17 cellular contexts compared by ENCODE assay signal in the genomic region with DNA sequence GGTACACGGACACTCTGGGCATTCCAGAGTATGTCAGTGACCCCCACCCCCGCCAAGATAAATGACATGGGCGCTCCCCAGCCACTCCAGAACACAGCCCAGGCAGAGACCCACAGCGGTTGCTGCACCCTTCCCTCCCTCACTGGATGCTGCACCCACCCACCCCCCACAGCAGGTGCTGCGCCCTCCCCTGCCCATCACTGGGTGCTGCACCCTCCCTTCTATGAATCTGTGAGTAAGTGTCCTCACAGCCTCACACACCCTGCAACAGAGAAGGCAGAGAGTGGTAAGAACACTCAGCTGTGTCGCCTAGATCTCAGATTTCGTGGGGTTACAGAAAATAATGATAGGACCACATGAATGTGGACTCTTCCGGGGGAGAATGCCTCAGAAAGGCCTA.
"Had no signal": no experiment of that assay in that cellular context is flagged by ENCODE, and none has a peak within 500 bp of the region (broad histone marks: within the 10 kb centered on the region; RNA-seq: fewer than 3 reads in every experiment).

No MANE protein-coding gene starts in this region.

- H3K9me3 Mint-ChIP-seq: nephron had no signal

- ATAC-seq: left colon; psoas muscle; stimulated activated naive B cell treated with anti-CD40 and anti-IgM and Interleukin-4, amounts not matched to agents 10 μg/mL and 1 μg/mL and 100 μg/mL, for 72 hours had no signal

- DNase-seq: effector memory CD4-positive, alpha-beta T cell; esophagus squamous epithelium; foreskin fibroblast; heart left ventricle; hippocampal formation; left colon; mesendoderm; naive B cell; psoas muscle; retina; right lobe of liver; stimulated activated CD4-positive, alpha-beta T cell treated with anti-CD3 and anti-CD28 coated beads, Interleukin-4, amount 100 ng/mL, for 24 hours; stimulated activated naive B cell treated with anti-CD40 and anti-IgM and Interleukin-4, amounts not matched to agents 10 μg/mL and 1 μg/mL and 100 μg/mL, for 72 hours; trophoblast cell had no signal

- H3K27ac Mint-ChIP-seq: nephron; stimulated activated naive B cell treated with anti-CD40 and anti-IgM and Interleukin-4, amounts not matched to agents 10 μg/mL and 1 μg/mL and 100 μg/mL, for 72 hours had no signal

- H3K4me3 ChIP-seq: esophagus squamous epithelium, heart left ventricle, psoas muscle, right lobe of liver had no signal

- H3K27me3 ChIP-seq: esophagus squamous epithelium, heart left ventricle, right lobe of liver had no signal

- H3K4me1 ChIP-seq: right lobe of liver had no signal

- H3K4me1 Mint-ChIP-seq: nephron had no signal

- H3K4me3 Mint-ChIP-seq: naive B cell; nephron; stimulated activated naive B cell treated with anti-CD40 and anti-IgM and Interleukin-4, amounts not matched to agents 10 μg/mL and 1 μg/mL and 100 μg/mL, for 72 hours had no signal

- H3K27ac ChIP-seq: epithelial cell of prostate, esophagus squamous epithelium, heart left ventricle, neutrophil, psoas muscle, right lobe of liver had no signal

- H3K9me3 ChIP-seq: esophagus squamous epithelium, neutrophil, psoas muscle, right lobe of liver had no signal

- H3K36me3 ChIP-seq: right lobe of liver had no signal
